In the genomic region with DNA sequence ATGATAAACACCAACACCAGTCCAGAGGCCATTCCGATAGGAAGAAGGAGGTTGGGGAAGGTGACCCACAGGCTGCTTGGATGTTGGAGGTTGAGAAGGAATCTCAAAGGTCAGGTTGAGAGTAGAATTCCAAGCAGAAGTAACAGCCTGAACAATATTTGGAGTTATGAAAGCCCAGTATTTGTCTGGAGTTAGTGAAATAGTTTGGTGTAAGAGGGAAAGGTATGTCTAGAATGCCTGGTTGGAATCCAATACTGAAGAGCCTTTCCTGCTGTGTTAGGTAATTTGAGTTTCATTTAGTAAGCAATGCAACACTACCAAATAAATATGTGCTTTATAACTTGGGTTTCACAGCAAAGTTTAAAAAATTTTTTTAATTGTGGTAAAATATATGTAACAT, we compare ENCODE assay signal across 22 cellular contexts.
"Had no signal": no experiment of that assay in that cellular context is flagged by ENCODE, and none has a peak within 500 bp of the region (broad histone marks: within the 10 kb centered on the region; RNA-seq: fewer than 3 reads in every experiment).

No MANE protein-coding gene starts in this region.

- H3K4me1 ChIP-seq: gastrocnemius medialis had no signal

- H3K36me3 ChIP-seq: cardiac muscle cell, gastrocnemius medialis, thoracic aorta had no signal

- H3K4me1 Mint-ChIP-seq: mesothelial cell of epicardium, natural killer cell had no signal

- ATAC-seq: activated T-cell treated with anti-CD3 and anti-CD28 coated beads, Interleukin-2, amount 50 U/mL, for 4 hours; body of pancreas; gastrocnemius medialis; left cardiac atrium; natural killer cell; WTC11 had no signal

- H3K9me3 ChIP-seq: body of pancreas, gastrocnemius medialis, thoracic aorta had no signal

- H3K27me3 ChIP-seq: body of pancreas, cardiac muscle cell, gastrocnemius medialis had no signal

- H3K27me3 Mint-ChIP-seq: activated naive CD8-positive, alpha-beta T cell treated with anti-CD3 and anti-CD28 coated beads for 36 hours had no signal

- H3K27ac ChIP-seq: body of pancreas, cardiac muscle cell, gastrocnemius medialis, thoracic aorta had no signal

- DNase-seq: activated CD4-positive, alpha-beta T cell treated with anti-CD3 and anti-CD28 coated beads, Interleukin-2, amount 50 U/mL, for 4 hours; activated CD8-positive, alpha-beta memory T cell treated with anti-CD3 and anti-CD28 coated beads, Interleukin-2, amount 50 U/mL, for 48 hours; activated naive CD4-positive, alpha-beta T cell treated with Interleukin-2 at 50 U/mL for 16 hours; activated naive CD8-positive, alpha-beta T cell treated with anti-CD3 and anti-CD28 coated beads for 36 hours; activated T-cell treated with anti-CD3 and anti-CD28 coated beads, Interleukin-2, amount 50 U/mL, for 4 hours; amygdala; body of pancreas; dermis blood vessel endothelial cell; effector CD8-positive, alpha-beta T cell; gastrocnemius medialis; hippocampal formation; left cardiac atrium; natural killer cell; stimulated activated CD4-positive, alpha-beta T cell treated with anti-CD3 and anti-CD28 coated beads, Interleukin-4, amount 100 ng/mL, for 1 hour; stimulated activated naive CD4-positive, alpha-beta T cell treated with Interleukin-2 at 50 U/mL for 16 hours; T1000 had no signal

- H3K9me3 Mint-ChIP-seq: activated naive CD8-positive, alpha-beta T cell treated with anti-CD3 and anti-CD28 coated beads for 36 hours; activated T-cell treated with anti-CD3 and anti-CD28 coated beads, Interleukin-2, amount 50 U/mL, for 4 hours; activated T-helper 2 cell treated with anti-CD3 and anti-CD28 coated beads, Interferon-gamma antibody, Interleukin-2, Interleukin-4, amounts not matched to agents 10 μg/mL and 5 μg/mL and 100 μg/mL, durations not matched to agents 14 hours and 24 hours and 36 hours; mesothelial cell of epicardium; natural killer cell; T-helper 1 cell treated with Interleukin-12 subunit alpha and Interleukin-12 subunit beta and Interleukin-4 antibody, amounts not matched to agents 30 μg/mL and 1 μg/mL, for 36 hours; WTC11 had no signal

- H3K27ac Mint-ChIP-seq: activated naive CD8-positive, alpha-beta T cell treated with anti-CD3 and anti-CD28 coated beads for 36 hours; activated T-helper 2 cell treated with anti-CD3 and anti-CD28 coated beads, Interferon-gamma antibody, Interleukin-2, Interleukin-4, amounts not matched to agents 10 μg/mL and 5 μg/mL and 100 μg/mL, durations not matched to agents 14 hours and 24 hours and 36 hours; mesothelial cell of epicardium; natural killer cell; T-helper 1 cell treated with Interleukin-12 subunit alpha and Interleukin-12 subunit beta and Interleukin-4 antibody, amounts not matched to agents 30 μg/mL and 1 μg/mL, for 36 hours; WTC11 had no signal

- H3K4me3 ChIP-seq: body of pancreas, cardiac muscle cell, gastrocnemius medialis, thoracic aorta had no signal

- H3K4me3 Mint-ChIP-seq: activated naive CD8-positive, alpha-beta T cell treated with anti-CD3 and anti-CD28 coated beads for 36 hours; activated T-cell treated with anti-CD3 and anti-CD28 coated beads, Interleukin-2, amount 50 U/mL, for 4 hours; mesothelial cell of epicardium; natural killer cell; T-helper 1 cell treated with Interleukin-12 subunit alpha and Interleukin-12 subunit beta and Interleukin-4 antibody, amounts not matched to agents 30 μg/mL and 1 μg/mL, for 36 hours; WTC11 had no signal

- H3K36me3 Mint-ChIP-seq: activated naive CD8-positive, alpha-beta T cell treated with anti-CD3 and anti-CD28 coated beads for 36 hours; mesothelial cell of epicardium; natural killer cell; WTC11 had no signal
